Comparison of ENCODE assay signal across 7 cellular contexts in genomic region chr19:11092181-11092538, GRCh38. TPM values are rescaled to one million over a fixed set of nuclear protein-coding genes. Genes with fewer than 3 reads are reported as not detected.
DNase-seq lines count a peak whose midpoint lies in the region; ATAC-seq and TF ChIP-seq lines count a peak whose summit lies in the region.

No MANE protein-coding gene starts in this region.

- H3K9me2 ChIP-seq in GM23248 (ENCODE audit: insufficient read depth): no peaks in the 10 kb centered on the region

- no peak for ATAC-seq in HG03342 (IDR thresholded peaks at IDR 0.05; ENCODE audit: unreplicated experiment)

- peak overlapping the region; percentile 96 for H3K9ac ChIP-seq in GM23248

- peaks cover 43% of the 10 kb centered on the region for H3K79me2 ChIP-seq in GM23248 (ENCODE audit: insufficient read depth)

- H2AFZ ChIP-seq in GM23248: no peak overlapping the region

- WGBS in GM23248 (ENCODE audit: low coverage in 1 of 2, low lambda C conversion rate in 2 of 2, missing lambda C conversion rate in 2 of 2), 2 experiments: 51 to 56% methylated on average over 6 of the region's 6 CpGs
- 43% methylated on average over 6 of the region's 6 CpGs for WGBS in urinary bladder

- no peaks in the 10 kb centered on the region for H3K9me3 ChIP-seq in GM23248 (ENCODE audit: low read depth)

- no peak for TF ChIP-seq CTCF in mesothelial cell of epicardium (IDR thresholded peaks at IDR 0.05; ENCODE audit: unreplicated experiment)

- H3K27ac ChIP-seq in GM23248 (peak overlapping the region; percentile 93), caudate nucleus (ENCODE audit: low read depth, low read length) (peak overlapping the region; percentile 40), urinary bladder (ENCODE audit: low read depth) (peak overlapping the region; percentile 83)

- DNase-seq in GM23248: peak; percentile 87
- peak; percentile 91 for DNase-seq in RKO (ENCODE audit: low spot score)
- DNase-seq in caudate nucleus (lab: John Stamatoyannopoulos, UW): peak in 1 of 61 donors; percentile 2
- DNase-seq in mesothelial cell of epicardium (ENCODE audit: low spot score in 2 of 2, unreplicated experiment in 2 of 2): no peak
- no peak for DNase-seq in SK-N-DZ (ENCODE audit: low spot score)

- peak overlapping the region; percentile 98 for H3K4me2 ChIP-seq in GM23248 (ENCODE audit: unreplicated experiment)

- H3K27me3 ChIP-seq in GM23248 (replicated peaks; ENCODE audit: insufficient read depth): no peaks in the 10 kb centered on the region

- in situ Hi-C loops in GM23248 (cut with MboI): no loop called here

- H3F3A ChIP-seq in GM23248 (ENCODE audit: insufficient read depth): peaks cover 47% of the 10 kb centered on the region

- H3K36me3 Mint-ChIP-seq in mesothelial cell of epicardium: peaks cover 13% of the 10 kb centered on the region

- peaks cover 51% of the 10 kb centered on the region for H3K4me1 ChIP-seq in GM23248 (ENCODE audit: insufficient read depth)
- H3K4me1 ChIP-seq in urinary bladder (ENCODE audit: insufficient read depth): no peaks in the 10 kb centered on the region

- H3K4me3 Mint-ChIP-seq in mesothelial cell of epicardium: peak overlapping the region; percentile 32

- H4K20me1 ChIP-seq in GM23248 (ENCODE audit: insufficient read depth): no peaks in the 10 kb centered on the region

- no peaks in the 10 kb centered on the region for H3K9me3 Mint-ChIP-seq in mesothelial cell of epicardium

- H3K4me3 ChIP-seq in GM23248 (peak overlapping the region; percentile 89), urinary bladder (ENCODE audit: low read depth, low read length) (no peak overlapping the region)

- no peaks in the 10 kb centered on the region for H3K27me3 Mint-ChIP-seq in mesothelial cell of epicardium (ENCODE audit: low read depth)

- peak overlapping the region; percentile 98 for H3K27ac Mint-ChIP-seq in mesothelial cell of epicardium

- H3K4me1 Mint-ChIP-seq in mesothelial cell of epicardium: peaks cover 24% of the 10 kb centered on the region

- H3K36me3 ChIP-seq in GM23248 (ENCODE audit: low read depth): no peaks in the 10 kb centered on the region
- H3K36me3 ChIP-seq in urinary bladder (ENCODE audit: insufficient read depth): no peaks in the 10 kb centered on the region

RNA-seq across cellular contexts. Expression of gene LDLR, which starts 2.9 kb away (rescaled TPM):
- 13.8 and 29.6 TPM in 2 replicates for total RNA-seq in GM23248 (2014; rRNA removed; shearing (Covaris generic))
- polyA plus RNA-seq in GM23248 (2016; fragmentation: Nextera tagmentation; extraction: Ambion mirVana) (13.8 and 14.6 TPM in 2 replicates), urinary bladder (44.9 TPM)
- total RNA-seq in mesothelial cell of epicardium (89.5 to 99.2 TPM (median 95.1 TPM) in 3 replicates), urinary bladder (48.6 TPM)
- polyA plus RNA-seq in SK-N-DZ (2014; cell fraction: cytosol; rRNA removed): 23.7 and 27.5 TPM in 2 replicates
- polyA plus RNA-seq in SK-N-DZ (2014; cell fraction: nucleus; rRNA removed): 14.4 and 19.8 TPM in 2 replicates

Comparison
In these comparisons a context has a peak if more than half of its experiments do, and no peak if none do; other contexts are left out.
1. DNase-seq: peak in GM23248 (single experiment) and RKO (single experiment); none in mesothelial cell of epicardium (0 of 2) and SK-N-DZ (single experiment).
2. H3K27ac ChIP-seq: peak in every context shown above with its lines; median percentile 93 in GM23248; 83 in urinary bladder; 40 in caudate nucleus.